Comparison of ENCODE assay signal across 8 cellular contexts in the genomic region with DNA sequence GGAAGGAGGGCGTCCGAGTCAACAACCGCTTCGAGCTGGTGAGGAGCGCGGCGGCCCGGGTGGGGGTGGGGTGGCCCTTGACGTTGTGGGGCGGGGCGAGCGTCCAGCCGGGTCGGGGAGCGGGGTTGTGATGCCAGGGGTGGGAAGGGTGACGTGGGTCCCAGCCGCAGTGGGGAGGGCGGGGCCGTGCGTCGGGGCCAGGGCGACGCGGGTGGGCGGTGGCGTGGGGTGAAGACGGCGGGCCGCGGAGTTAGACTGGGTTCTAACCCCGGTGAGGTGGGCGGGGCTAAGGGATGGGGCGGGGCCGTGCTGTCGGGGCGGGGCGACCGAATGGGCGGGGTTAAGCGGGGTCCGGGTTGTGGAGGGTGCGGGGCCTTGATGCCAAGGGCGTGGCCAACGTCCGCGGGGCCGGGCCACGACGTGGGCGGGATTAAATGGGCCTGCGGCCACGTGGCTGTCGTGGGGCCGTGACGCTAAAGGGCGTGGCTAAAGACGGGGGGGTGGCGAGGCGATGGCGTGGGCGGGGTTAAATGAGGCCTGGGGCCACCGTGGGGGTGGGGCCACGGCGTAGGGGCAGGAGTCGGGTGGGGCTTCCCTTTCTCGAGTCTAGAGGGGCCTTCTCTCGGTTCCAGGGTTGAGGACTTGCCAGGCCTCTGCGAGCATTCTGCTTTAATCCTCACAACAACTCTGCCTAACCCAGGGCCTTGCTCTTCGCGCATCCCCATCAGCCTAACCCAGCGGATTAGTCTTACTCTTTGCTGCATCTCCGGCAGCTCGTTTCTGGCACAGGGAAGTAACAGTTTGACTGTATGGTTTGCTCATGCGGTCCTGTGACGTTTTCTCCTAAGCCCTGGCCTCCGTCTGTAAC. TPM values are rescaled to one million over a fixed set of nuclear protein-coding genes. Genes with fewer than 3 reads are reported as not detected.
DNase-seq lines count a peak whose midpoint lies in the region; ATAC-seq and TF ChIP-seq lines count a peak whose summit lies in the region.

No MANE protein-coding gene starts in this region.

- H3K4me3 ChIP-seq in HUES64 (ENCODE audit: low read length): peak overlapping the region; percentile 98
- peak overlapping the region; percentile 82 for H3K4me3 ChIP-seq in OCI-LY3 (ENCODE audit: low read length)

- TF ChIP-seq CTCF in OCI-LY3 (IDR thresholded peaks at IDR 0.05; ENCODE audit: low read depth, low read length): no peak

- DNase-seq in CMK (ENCODE audit: low read depth): peak; percentile 91
- peak; percentile 94 for DNase-seq in activated T-cell treated with anti-CD3 and anti-CD28 coated beads for 24 hours (ENCODE audit: low read depth)
- DNase-seq in epidermal melanocyte (ENCODE audit: insufficient read length, low spot score): peak; percentile 86
- peak; percentile 98 for DNase-seq in midbrain (lab: John Stamatoyannopoulos, UW)
- DNase-seq in stimulated activated CD8-positive, alpha-beta memory T cell treated with anti-CD3 and anti-CD28 coated beads, Interleukin-15, amount 100 ng/mL, for 24 hours (ENCODE audit: low read depth): peak; percentile 96

- 8% methylated on average over 76 of the region's 76 CpGs for WGBS in HUES64

- H3K27ac ChIP-seq in HUES64 (ENCODE audit: low read depth, low read length) (peak overlapping the region; percentile 100), OCI-LY3 (ENCODE audit: low read length) (peak overlapping the region; percentile 91)

- no peaks in the 10 kb centered on the region for H3K4me1 ChIP-seq in HUES64 (ENCODE audit: insufficient read depth, low read length)
- H3K4me1 ChIP-seq in OCI-LY3 (ENCODE audit: low read length): peaks cover 14% of the 10 kb centered on the region; the same call in 1 of the 2 replicates

- ATAC-seq in GM21447 (IDR thresholded peaks at IDR 0.05; ENCODE audit: unreplicated experiment): peak; percentile 56

- H3K36me3 ChIP-seq in HUES64 (ENCODE audit: insufficient read depth, low read length): peaks cover 30% of the 10 kb centered on the region
- peaks cover 31% of the 10 kb centered on the region for H3K36me3 ChIP-seq in OCI-LY3 (replicated peaks; ENCODE audit: low read depth, low read length)

- peaks cover 10% of the 10 kb centered on the region for H4K20me1 ChIP-seq in OCI-LY3 (ENCODE audit: insufficient read depth, low read length)

- peak overlapping the region; percentile 99 for H3K9ac ChIP-seq in HUES64 (ENCODE audit: low read depth, low read length)
- peak overlapping the region; percentile 91 for H3K9ac ChIP-seq in OCI-LY3 (ENCODE audit: low read length)

- H3K4me2 ChIP-seq in OCI-LY3 (ENCODE audit: low read length): peak overlapping the region; percentile 63

- H2AFZ ChIP-seq in OCI-LY3 (ENCODE audit: low read depth, low read length): no peak overlapping the region

- H3K9me3 ChIP-seq in HUES64 (ENCODE audit: insufficient read depth, low read depth, low read length) (peaks cover 11% of the 10 kb centered on the region), OCI-LY3 (ENCODE audit: insufficient read depth, low read length) (no peaks in the 10 kb centered on the region)

- peaks cover 45% of the 10 kb centered on the region for H3K79me2 ChIP-seq in OCI-LY3 (ENCODE audit: low read length)

- H3K27me3 ChIP-seq in HUES64 (ENCODE audit: insufficient read depth, low read length): peaks cover 2% of the 10 kb centered on the region; the same call in 1 of the 2 replicates
- no peaks in the 10 kb centered on the region for H3K27me3 ChIP-seq in OCI-LY3 (ENCODE audit: low read depth, low read length)

RNA-seq across cellular contexts. Expression of a gene that starts 0.7 kb away (rescaled TPM):
- 77.0 TPM for polyA plus RNA-seq in HUES64 (2013, experiment 1 of 2)
- polyA plus RNA-seq in HUES64 (2013, experiment 2 of 2): 77.0 TPM

RNA-seq across cellular contexts. Expression of a gene that starts 44.6 kb away (rescaled TPM):
- polyA plus RNA-seq in HUES64 (2013, experiment 1 of 2): 1.3 TPM
- polyA plus RNA-seq in HUES64 (2013, experiment 2 of 2): 1.6 TPM

RNA-seq across cellular contexts. Expression of a gene that starts 45.8 kb away (rescaled TPM):
- 6.3 TPM for polyA plus RNA-seq in HUES64 (2013, experiment 1 of 2)
- 5.6 TPM for polyA plus RNA-seq in HUES64 (2013, experiment 2 of 2)

RNA-seq across cellular contexts. Expression of a gene that starts 49.1 kb away (rescaled TPM):
- 149 TPM for polyA plus RNA-seq in HUES64 (2013, experiment 1 of 2)
- polyA plus RNA-seq in HUES64 (2013, experiment 2 of 2): 134 TPM

RNA-seq across cellular contexts. Expression of a gene that starts 57.6 kb away (rescaled TPM):
- 42.1 TPM for polyA plus RNA-seq in HUES64 (2013, experiment 1 of 2)
- 36.6 TPM for polyA plus RNA-seq in HUES64 (2013, experiment 2 of 2)

Comparison
In these comparisons a context has a peak if more than half of its experiments do, and no peak if none do; other contexts are left out.
1. Peak in every context shown above with its lines: DNase-seq, ATAC-seq, H3K4me3 ChIP-seq and H3K27ac ChIP-seq.